Comparison of ENCODE assay signal across 12 cellular contexts in the genomic region with DNA sequence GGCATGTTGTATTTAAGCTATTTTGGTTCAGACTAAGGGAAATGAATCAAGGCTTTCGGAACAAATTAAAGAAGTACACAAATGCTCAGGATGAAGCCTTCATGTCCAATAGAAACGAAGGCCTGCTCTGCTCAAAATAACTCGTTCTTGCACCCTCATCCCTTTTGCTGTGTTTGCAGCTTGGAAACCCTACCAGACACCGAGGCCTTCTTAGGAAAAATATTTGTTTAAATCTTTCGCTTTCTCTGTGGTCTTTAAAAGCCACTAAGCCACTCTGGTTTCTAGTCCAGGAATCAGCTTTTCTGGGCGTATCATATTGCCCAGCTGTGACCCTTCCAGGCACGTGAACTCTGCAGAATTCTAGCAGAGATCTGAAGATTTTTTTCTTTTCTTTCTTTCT.
DNase-seq lines count a peak whose midpoint lies in the region; ATAC-seq and TF ChIP-seq lines count a peak whose summit lies in the region.
"Had no signal": no experiment of that assay in that cellular context is flagged by ENCODE, and none has a peak within 500 bp of the region (broad histone marks: within the 10 kb centered on the region; RNA-seq: fewer than 3 reads in every experiment).

No MANE protein-coding gene starts in this region.

- no peak overlapping the region for H3K9ac ChIP-seq in rectal smooth muscle tissue (ENCODE audit: low read length)

- POLR2A ChIA-PET in AG04450 (lab: Yijun Ruan, JAX): interaction anchor here (0.6 kb wide), 1 partner anchor 44 kb away, joined by 3 read pairs; no protein-coding TSS in a partner anchor
- POLR2A ChIA-PET in activated CD4-positive, alpha-beta T cell treated with anti-CD3 and anti-CD28 coated beads for 36 hours (lab: Charles Lee): no interaction called here

- peaks cover 8% of the 10 kb centered on the region for H3K27me3 Mint-ChIP-seq in activated CD4-positive, alpha-beta T cell treated with anti-CD3 and anti-CD28 coated beads for 36 hours

- peaks cover 0 to 7% of the 10 kb centered on the region in 2 donors for H3K4me1 ChIP-seq in adrenal gland (replicated peaks in 1 of 2)
- H3K4me1 ChIP-seq in rectal smooth muscle tissue (ENCODE audit: control insufficient read depth, insufficient read depth, low read length): no peaks in the 10 kb centered on the region

- no peak overlapping the region for H3K27ac Mint-ChIP-seq in activated CD4-positive, alpha-beta T cell treated with anti-CD3 and anti-CD28 coated beads for 36 hours
- H3K27ac Mint-ChIP-seq: effector memory CD8-positive, alpha-beta T cell had no signal

- ATAC-seq in Right ventricle myocardium superior (ENCODE audit: poor library complexity) (peak; percentile 23), GM18858 (IDR thresholded peaks at IDR 0.05; ENCODE audit: unreplicated experiment) (no peak), GM21367 (IDR thresholded peaks at IDR 0.05; ENCODE audit: unreplicated experiment) (no peak)
- no peak for ATAC-seq in activated CD4-positive, alpha-beta T cell treated with anti-CD3 and anti-CD28 coated beads for 36 hours
- ATAC-seq: effector memory CD8-positive, alpha-beta T cell had no signal

- H3K36me3 ChIP-seq in adrenal gland (replicated peaks in 1 of 2): no peaks in the 10 kb centered on the region
- H3K36me3 ChIP-seq in rectal smooth muscle tissue (ENCODE audit: control insufficient read depth, insufficient read depth, low read length): no peaks in the 10 kb centered on the region

- WGBS in adrenal gland, 4 donors: 77 to 81% (median 78%) methylated on average over 7 of the region's 7 CpGs

- H3K36me3 Mint-ChIP-seq in activated CD4-positive, alpha-beta T cell treated with anti-CD3 and anti-CD28 coated beads for 36 hours (ENCODE audit: low read depth): no peaks in the 10 kb centered on the region

- H3K4me3 ChIP-seq in AG04450 (ENCODE audit: low read depth, low read length): no peak overlapping the region
- no peak overlapping the region for H3K4me3 ChIP-seq in adrenal gland
- H3K4me3 ChIP-seq in rectal smooth muscle tissue (ENCODE audit: low read length): no peak overlapping the region

- H3K9me3 ChIP-seq in AG04450 (ENCODE audit: control insufficient read depth, insufficient read depth, low read length) (no peaks in the 10 kb centered on the region), adrenal gland (replicated peaks in 1 of 3) (no peaks in the 10 kb centered on the region)

- no peak for DNase-seq in AG04450 (ENCODE audit: low read depth, low spot score)
- DNase-seq in adrenal gland: no peak
- no peak for DNase-seq in Right ventricle myocardium superior
- DNase-seq in activated CD4-positive, alpha-beta T cell treated with anti-CD3 and anti-CD28 coated beads for 36 hours: no peak
- no peak for DNase-seq in stimulated activated CD4-positive, alpha-beta T cell treated with anti-CD3 and anti-CD28 coated beads, Interleukin-2, amount 100 ng/mL, for 48 hours
- DNase-seq: Calu3; effector memory CD8-positive, alpha-beta T cell; GOT3; NCI-H345 had no signal

- CTCF ChIA-PET in AG04450 (lab: Charles Lee): interaction anchor here (1.1 to 2.7 kb wide), 4 partner anchors 11 to 138 kb away, joined by 4 to 17 read pairs (median 12); no protein-coding TSS in a partner anchor
- CTCF ChIA-PET in activated CD4-positive, alpha-beta T cell treated with anti-CD3 and anti-CD28 coated beads for 36 hours (lab: Charles Lee): interaction anchor here (1.2 kb wide), 1 partner anchor 139 kb away, joined by 6 read pairs; no protein-coding TSS in a partner anchor

- H3K4me1 Mint-ChIP-seq in activated CD4-positive, alpha-beta T cell treated with anti-CD3 and anti-CD28 coated beads for 36 hours: peaks cover 8% of the 10 kb centered on the region

- H3K9me3 Mint-ChIP-seq in activated CD4-positive, alpha-beta T cell treated with anti-CD3 and anti-CD28 coated beads for 36 hours (ENCODE audit: low read depth): no peaks in the 10 kb centered on the region
- H3K9me3 Mint-ChIP-seq: effector memory CD8-positive, alpha-beta T cell had no signal

- peak overlapping the region; percentile 75 for H3K27ac ChIP-seq in AG04450 (ENCODE audit: low read depth, low read length)
- peak overlapping the region in 3 of 5 donors; percentile 7 to 60 (median 27) for H3K27ac ChIP-seq in adrenal gland
- peak overlapping the region; percentile 3 for H3K27ac ChIP-seq in rectal smooth muscle tissue (ENCODE audit: low read depth, low read length)

- TF ChIP-seq CTCF in AG04450 (IDR thresholded peaks at IDR 0.05; ENCODE audit: low read depth, low read length): no peak
- no peak for TF ChIP-seq CTCF in adrenal gland (IDR thresholded peaks at IDR 0.05)

- intact Hi-C loops in adrenal gland (cut with DNase I) (no loop called here), Right ventricle myocardium superior (cut with DNase I) (no loop called here)
- intact Hi-C loops in activated CD4-positive, alpha-beta T cell treated with anti-CD3 and anti-CD28 coated beads for 36 hours (cut with DNase I, micrococcal nuclease): no loop called here

- H3K27me3 ChIP-seq in AG04450 (ENCODE audit: control insufficient read depth, insufficient read depth, low read length): no peaks in the 10 kb centered on the region
- no peaks in the 10 kb centered on the region for H3K27me3 ChIP-seq in adrenal gland
- H3K27me3 ChIP-seq in rectal smooth muscle tissue (ENCODE audit: control insufficient read depth, insufficient read depth, low read length): no peaks in the 10 kb centered on the region

- H3K4me3 Mint-ChIP-seq in activated CD4-positive, alpha-beta T cell treated with anti-CD3 and anti-CD28 coated beads for 36 hours: no peak overlapping the region
- H3K4me3 Mint-ChIP-seq: effector memory CD8-positive, alpha-beta T cell had no signal

- no peak for TF ChIP-seq POLR2A in adrenal gland (IDR thresholded peaks at IDR 0.05)

Comparison
In these comparisons a context has a peak if more than half of its experiments do, and no peak if none do; other contexts are left out.
1. H3K27ac ChIP-seq: peak in every context shown above with its lines; median percentile 75 in AG04450; 27 in adrenal gland; 3 in rectal smooth muscle tissue.